Comparison of ENCODE assay signal across 1 cellular context in the genomic region with DNA sequence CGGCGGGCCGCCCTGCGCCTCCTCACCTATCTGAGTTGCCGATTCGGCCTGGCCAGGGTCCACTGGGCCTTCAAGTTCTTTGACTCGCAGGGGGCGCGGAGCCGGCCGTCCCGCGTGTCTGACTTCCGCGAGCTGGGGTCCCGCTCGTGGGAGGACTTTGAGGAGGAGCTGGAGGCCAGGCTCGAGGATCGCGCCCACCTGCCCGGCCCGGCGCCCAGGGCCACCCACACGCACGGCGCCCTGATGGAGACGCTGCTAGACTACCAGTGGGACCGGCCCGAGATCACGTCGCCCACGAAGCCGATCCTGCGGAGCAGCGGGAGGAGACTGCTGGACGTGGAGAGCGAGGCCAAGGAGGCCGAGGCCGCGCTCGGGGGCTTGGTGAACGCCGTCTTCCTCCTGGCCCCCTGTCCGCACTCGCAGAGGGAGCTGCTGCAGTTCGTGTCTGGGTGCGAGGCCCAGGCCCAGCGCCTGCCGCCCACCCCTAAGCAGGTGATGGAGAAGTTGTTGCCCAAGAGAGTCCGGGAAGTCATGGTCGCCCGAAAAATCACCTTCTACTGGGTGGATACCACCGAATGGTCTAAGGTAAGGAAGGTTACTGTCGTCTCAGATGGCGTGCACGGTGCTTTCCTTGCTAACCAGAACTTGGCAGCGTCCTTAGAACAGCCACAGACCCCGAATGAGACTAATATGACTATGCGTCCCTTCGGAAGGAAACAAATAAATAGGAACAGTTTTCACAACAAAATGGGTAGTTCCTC.
TF ChIP-seq lines count a peak whose summit lies in the region.

No MANE protein-coding gene starts in this region.

TF ChIP-seq in WTC11, 78 proteins besides CTCF, POLR2A, EP300 and RAD21 (continued from another document and continues in another):
- TF ChIP-seq, protein P1, sequence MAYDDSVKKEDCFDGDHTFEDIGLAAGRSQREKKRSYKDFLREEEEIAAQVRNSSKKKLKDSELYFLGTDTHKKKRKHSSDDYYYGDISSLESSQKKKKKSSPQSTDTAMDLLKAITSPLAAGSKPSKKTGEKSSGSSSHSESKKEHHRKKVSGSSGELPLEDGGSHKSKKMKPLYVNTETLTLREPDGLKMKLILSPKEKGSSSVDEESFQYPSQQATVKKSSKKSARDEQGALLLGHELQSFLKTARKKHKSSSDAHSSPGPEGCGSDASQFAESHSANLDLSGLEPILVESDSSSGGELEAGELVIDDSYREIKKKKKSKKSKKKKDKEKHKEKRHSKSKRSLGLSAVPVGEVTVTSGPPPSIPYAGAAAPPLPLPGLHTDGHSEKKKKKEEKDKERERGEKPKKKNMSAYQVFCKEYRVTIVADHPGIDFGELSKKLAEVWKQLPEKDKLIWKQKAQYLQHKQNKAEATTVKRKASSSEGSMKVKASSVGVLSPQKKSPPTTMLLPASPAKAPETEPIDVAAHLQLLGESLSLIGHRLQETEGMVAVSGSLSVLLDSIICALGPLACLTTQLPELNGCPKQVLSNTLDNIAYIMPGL (CRISPR knock-in tag; IDR thresholded peaks at IDR 0.05): 0 out of 2 replicates have a peak, but pooled peaks have one; percentile 67
- TF ChIP-seq NFYB (CRISPR knock-in tag; conservative IDR thresholded peaks at IDR 0.05; ENCODE audit: low read depth): no peak
- no peak for TF ChIP-seq GRHL2 (CRISPR knock-in tag; IDR thresholded peaks at IDR 0.05; ENCODE audit: insufficient replicate concordance, severe bottlenecking)
- no peak for TF ChIP-seq TEAD4 (CRISPR knock-in tag; IDR thresholded peaks at IDR 0.05)
- TF ChIP-seq NR2C2 (CRISPR knock-in tag; IDR thresholded peaks at IDR 0.05): no peak
- TF ChIP-seq TCF7 (CRISPR knock-in tag; IDR thresholded peaks at IDR 0.05; ENCODE audit: low read depth): 0 out of 2 replicates have a peak, but pooled peaks have one; percentile 22
- TF ChIP-seq CBFB (CRISPR knock-in tag; IDR thresholded peaks at IDR 0.05; ENCODE audit: low read depth): no peak
- TF ChIP-seq, protein P2, sequence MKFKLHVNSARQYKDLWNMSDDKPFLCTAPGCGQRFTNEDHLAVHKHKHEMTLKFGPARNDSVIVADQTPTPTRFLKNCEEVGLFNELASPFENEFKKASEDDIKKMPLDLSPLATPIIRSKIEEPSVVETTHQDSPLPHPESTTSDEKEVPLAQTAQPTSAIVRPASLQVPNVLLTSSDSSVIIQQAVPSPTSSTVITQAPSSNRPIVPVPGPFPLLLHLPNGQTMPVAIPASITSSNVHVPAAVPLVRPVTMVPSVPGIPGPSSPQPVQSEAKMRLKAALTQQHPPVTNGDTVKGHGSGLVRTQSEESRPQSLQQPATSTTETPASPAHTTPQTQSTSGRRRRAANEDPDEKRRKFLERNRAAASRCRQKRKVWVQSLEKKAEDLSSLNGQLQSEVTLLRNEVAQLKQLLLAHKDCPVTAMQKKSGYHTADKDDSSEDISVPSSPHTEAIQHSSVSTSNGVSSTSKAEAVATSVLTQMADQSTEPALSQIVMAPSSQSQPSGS (CRISPR knock-in tag; IDR thresholded peaks at IDR 0.05; ENCODE audit: borderline replicate concordance, low read depth): no peak
- peak; percentile 96 for TF ChIP-seq ZNF121 (CRISPR knock-in tag; IDR thresholded peaks at IDR 0.05)
- no peak for TF ChIP-seq NR1H2 (CRISPR knock-in tag; IDR thresholded peaks at IDR 0.05)
- no peak for TF ChIP-seq IRF2 (CRISPR knock-in tag; IDR thresholded peaks at IDR 0.05; ENCODE audit: borderline replicate concordance, low read depth)
- TF ChIP-seq NFE2L1 (CRISPR knock-in tag; IDR thresholded peaks at IDR 0.05): no peak
- no peak for TF ChIP-seq GTF2I (CRISPR knock-in tag; conservative IDR thresholded peaks at IDR 0.05)
- no peak for TF ChIP-seq EMX1 (CRISPR knock-in tag; IDR thresholded peaks at IDR 0.05)
- TF ChIP-seq SP1 (CRISPR knock-in tag; conservative IDR thresholded peaks at IDR 0.05): no peak
- TF ChIP-seq PRRX2 (CRISPR knock-in tag; IDR thresholded peaks at IDR 0.05): no peak
- TF ChIP-seq ZNF416 (CRISPR knock-in tag; IDR thresholded peaks at IDR 0.05): no peak
- TF ChIP-seq, protein P3, sequence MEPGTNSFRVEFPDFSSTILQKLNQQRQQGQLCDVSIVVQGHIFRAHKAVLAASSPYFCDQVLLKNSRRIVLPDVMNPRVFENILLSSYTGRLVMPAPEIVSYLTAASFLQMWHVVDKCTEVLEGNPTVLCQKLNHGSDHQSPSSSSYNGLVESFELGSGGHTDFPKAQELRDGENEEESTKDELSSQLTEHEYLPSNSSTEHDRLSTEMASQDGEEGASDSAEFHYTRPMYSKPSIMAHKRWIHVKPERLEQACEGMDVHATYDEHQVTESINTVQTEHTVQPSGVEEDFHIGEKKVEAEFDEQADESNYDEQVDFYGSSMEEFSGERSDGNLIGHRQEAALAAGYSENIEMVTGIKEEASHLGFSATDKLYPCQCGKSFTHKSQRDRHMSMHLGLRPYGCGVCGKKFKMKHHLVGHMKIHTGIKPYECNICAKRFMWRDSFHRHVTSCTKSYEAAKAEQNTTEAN (CRISPR knock-in tag; IDR thresholded peaks at IDR 0.05): 0 out of 2 replicates have a peak, but pooled peaks have one; percentile 45
- TF ChIP-seq NFATC4 (CRISPR knock-in tag; IDR thresholded peaks at IDR 0.05): no peak
- peak; percentile 22; the same call in 1 of the 2 replicates for TF ChIP-seq JUN (CRISPR knock-in tag; IDR thresholded peaks at IDR 0.05)
- TF ChIP-seq ZNF396 (CRISPR knock-in tag; IDR thresholded peaks at IDR 0.05; ENCODE audit: borderline replicate concordance): no peak
- TF ChIP-seq SOX15 (CRISPR knock-in tag; IDR thresholded peaks at IDR 0.05): no peak
- TF ChIP-seq, protein P4, sequence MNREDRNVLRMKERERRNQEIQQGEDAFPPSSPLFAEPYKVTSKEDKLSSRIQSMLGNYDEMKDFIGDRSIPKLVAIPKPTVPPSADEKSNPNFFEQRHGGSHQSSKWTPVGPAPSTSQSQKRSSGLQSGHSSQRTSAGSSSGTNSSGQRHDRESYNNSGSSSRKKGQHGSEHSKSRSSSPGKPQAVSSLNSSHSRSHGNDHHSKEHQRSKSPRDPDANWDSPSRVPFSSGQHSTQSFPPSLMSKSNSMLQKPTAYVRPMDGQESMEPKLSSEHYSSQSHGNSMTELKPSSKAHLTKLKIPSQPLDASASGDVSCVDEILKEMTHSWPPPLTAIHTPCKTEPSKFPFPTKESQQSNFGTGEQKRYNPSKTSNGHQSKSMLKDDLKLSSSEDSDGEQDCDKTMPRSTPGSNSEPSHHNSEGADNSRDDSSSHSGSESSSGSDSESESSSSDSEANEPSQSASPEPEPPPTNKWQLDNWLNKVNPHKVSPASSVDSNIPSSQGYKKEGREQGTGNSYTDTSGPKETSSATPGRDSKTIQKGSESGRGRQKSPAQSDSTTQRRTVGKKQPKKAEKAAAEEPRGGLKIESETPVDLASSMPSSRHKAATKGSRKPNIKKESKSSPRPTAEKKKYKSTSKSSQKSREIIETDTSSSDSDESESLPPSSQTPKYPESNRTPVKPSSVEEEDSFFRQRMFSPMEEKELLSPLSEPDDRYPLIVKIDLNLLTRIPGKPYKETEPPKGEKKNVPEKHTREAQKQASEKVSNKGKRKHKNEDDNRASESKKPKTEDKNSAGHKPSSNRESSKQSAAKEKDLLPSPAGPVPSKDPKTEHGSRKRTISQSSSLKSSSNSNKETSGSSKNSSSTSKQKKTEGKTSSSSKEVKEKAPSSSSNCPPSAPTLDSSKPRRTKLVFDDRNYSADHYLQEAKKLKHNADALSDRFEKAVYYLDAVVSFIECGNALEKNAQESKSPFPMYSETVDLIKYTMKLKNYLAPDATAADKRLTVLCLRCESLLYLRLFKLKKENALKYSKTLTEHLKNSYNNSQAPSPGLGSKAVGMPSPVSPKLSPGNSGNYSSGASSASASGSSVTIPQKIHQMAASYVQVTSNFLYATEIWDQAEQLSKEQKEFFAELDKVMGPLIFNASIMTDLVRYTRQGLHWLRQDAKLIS (CRISPR knock-in tag; IDR thresholded peaks at IDR 0.05; ENCODE audit: borderline replicate concordance): no peak
- TF ChIP-seq RELA (CRISPR knock-in tag; IDR thresholded peaks at IDR 0.05; ENCODE audit: borderline replicate concordance): no peak
- TF ChIP-seq, protein P5, sequence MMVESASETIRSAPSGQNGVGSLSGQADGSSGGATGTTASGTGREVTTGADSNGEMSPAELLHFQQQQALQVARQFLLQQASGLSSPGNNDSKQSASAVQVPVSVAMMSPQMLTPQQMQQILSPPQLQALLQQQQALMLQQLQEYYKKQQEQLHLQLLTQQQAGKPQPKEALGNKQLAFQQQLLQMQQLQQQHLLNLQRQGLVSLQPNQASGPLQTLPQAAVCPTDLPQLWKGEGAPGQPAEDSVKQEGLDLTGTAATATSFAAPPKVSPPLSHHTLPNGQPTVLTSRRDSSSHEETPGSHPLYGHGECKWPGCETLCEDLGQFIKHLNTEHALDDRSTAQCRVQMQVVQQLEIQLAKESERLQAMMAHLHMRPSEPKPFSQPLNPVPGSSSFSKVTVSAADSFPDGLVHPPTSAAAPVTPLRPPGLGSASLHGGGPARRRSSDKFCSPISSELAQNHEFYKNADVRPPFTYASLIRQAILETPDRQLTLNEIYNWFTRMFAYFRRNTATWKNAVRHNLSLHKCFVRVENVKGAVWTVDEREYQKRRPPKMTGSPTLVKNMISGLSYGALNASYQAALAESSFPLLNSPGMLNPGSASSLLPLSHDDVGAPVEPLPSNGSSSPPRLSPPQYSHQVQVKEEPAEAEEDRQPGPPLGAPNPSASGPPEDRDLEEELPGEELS (CRISPR knock-in tag; IDR thresholded peaks at IDR 0.05): peak; percentile 77
- TF ChIP-seq, protein P6, sequence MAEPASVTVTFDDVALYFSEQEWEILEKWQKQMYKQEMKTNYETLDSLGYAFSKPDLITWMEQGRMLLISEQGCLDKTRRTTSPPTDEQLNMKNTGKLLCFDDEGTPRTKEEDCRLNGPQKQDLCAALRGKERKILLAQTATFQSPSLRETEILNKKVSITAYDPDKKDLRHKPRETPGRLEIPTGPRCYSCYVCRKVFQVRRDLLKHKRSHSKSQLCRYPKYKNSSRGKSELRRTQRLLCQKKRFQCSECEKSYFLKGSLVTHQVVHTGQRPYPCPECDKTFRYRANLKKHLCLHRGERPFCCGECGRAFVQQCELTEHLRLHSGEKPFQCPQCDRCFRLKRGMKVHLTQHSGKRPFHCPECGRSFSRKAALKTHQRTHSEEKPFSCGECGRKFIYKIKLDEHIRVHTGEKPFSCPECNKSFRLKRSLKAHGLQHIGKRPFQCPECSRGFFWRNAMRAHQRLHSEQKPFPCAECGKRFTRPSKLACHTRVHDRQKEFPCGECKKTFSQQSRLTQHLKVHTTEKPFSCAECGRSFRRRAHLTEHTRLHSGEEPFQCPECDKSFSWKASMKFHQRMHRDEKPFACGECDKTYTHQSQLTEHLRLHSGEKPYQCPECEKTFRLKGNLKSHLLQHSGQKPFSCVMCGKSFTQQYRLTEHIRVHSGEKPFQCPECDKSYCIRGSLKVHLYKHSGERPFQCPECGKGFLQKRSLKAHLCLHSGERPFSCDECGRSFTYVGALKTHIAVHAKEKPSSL (CRISPR knock-in tag; conservative IDR thresholded peaks at IDR 0.05): no peak
- TF ChIP-seq ZNF423 (CRISPR knock-in tag; IDR thresholded peaks at IDR 0.05): no peak
- TF ChIP-seq, protein P7, sequence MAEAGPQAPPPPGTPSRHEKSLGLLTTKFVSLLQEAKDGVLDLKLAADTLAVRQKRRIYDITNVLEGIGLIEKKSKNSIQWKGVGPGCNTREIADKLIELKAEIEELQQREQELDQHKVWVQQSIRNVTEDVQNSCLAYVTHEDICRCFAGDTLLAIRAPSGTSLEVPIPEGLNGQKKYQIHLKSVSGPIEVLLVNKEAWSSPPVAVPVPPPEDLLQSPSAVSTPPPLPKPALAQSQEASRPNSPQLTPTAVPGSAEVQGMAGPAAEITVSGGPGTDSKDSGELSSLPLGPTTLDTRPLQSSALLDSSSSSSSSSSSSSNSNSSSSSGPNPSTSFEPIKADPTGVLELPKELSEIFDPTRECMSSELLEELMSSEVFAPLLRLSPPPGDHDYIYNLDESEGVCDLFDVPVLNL (CRISPR knock-in tag; IDR thresholded peaks at IDR 0.05; ENCODE audit: borderline replicate concordance, low read depth): no peak
- TF ChIP-seq, protein P8, sequence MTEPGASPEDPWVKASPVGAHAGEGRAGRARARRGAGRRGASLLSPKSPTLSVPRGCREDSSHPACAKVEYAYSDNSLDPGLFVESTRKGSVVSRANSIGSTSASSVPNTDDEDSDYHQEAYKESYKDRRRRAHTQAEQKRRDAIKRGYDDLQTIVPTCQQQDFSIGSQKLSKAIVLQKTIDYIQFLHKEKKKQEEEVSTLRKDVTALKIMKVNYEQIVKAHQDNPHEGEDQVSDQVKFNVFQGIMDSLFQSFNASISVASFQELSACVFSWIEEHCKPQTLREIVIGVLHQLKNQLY (CRISPR knock-in tag; IDR thresholded peaks at IDR 0.05): 0 out of 2 replicates have a peak, but pooled peaks have one; percentile 44
- TF ChIP-seq, protein P9, sequence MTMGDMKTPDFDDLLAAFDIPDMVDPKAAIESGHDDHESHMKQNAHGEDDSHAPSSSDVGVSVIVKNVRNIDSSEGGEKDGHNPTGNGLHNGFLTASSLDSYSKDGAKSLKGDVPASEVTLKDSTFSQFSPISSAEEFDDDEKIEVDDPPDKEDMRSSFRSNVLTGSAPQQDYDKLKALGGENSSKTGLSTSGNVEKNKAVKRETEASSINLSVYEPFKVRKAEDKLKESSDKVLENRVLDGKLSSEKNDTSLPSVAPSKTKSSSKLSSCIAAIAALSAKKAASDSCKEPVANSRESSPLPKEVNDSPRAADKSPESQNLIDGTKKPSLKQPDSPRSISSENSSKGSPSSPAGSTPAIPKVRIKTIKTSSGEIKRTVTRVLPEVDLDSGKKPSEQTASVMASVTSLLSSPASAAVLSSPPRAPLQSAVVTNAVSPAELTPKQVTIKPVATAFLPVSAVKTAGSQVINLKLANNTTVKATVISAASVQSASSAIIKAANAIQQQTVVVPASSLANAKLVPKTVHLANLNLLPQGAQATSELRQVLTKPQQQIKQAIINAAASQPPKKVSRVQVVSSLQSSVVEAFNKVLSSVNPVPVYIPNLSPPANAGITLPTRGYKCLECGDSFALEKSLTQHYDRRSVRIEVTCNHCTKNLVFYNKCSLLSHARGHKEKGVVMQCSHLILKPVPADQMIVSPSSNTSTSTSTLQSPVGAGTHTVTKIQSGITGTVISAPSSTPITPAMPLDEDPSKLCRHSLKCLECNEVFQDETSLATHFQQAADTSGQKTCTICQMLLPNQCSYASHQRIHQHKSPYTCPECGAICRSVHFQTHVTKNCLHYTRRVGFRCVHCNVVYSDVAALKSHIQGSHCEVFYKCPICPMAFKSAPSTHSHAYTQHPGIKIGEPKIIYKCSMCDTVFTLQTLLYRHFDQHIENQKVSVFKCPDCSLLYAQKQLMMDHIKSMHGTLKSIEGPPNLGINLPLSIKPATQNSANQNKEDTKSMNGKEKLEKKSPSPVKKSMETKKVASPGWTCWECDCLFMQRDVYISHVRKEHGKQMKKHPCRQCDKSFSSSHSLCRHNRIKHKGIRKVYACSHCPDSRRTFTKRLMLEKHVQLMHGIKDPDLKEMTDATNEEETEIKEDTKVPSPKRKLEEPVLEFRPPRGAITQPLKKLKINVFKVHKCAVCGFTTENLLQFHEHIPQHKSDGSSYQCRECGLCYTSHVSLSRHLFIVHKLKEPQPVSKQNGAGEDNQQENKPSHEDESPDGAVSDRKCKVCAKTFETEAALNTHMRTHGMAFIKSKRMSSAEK (CRISPR knock-in tag; IDR thresholded peaks at IDR 0.05; ENCODE audit: borderline replicate concordance): no peak
- TF ChIP-seq, protein P10, sequence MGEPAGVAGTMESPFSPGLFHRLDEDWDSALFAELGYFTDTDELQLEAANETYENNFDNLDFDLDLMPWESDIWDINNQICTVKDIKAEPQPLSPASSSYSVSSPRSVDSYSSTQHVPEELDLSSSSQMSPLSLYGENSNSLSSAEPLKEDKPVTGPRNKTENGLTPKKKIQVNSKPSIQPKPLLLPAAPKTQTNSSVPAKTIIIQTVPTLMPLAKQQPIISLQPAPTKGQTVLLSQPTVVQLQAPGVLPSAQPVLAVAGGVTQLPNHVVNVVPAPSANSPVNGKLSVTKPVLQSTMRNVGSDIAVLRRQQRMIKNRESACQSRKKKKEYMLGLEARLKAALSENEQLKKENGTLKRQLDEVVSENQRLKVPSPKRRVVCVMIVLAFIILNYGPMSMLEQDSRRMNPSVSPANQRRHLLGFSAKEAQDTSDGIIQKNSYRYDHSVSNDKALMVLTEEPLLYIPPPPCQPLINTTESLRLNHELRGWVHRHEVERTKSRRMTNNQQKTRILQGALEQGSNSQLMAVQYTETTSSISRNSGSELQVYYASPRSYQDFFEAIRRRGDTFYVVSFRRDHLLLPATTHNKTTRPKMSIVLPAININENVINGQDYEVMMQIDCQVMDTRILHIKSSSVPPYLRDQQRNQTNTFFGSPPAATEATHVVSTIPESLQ (CRISPR knock-in tag; IDR thresholded peaks at IDR 0.05): no peak
